15 cellular contexts compared by ENCODE assay signal in the genomic region with DNA sequence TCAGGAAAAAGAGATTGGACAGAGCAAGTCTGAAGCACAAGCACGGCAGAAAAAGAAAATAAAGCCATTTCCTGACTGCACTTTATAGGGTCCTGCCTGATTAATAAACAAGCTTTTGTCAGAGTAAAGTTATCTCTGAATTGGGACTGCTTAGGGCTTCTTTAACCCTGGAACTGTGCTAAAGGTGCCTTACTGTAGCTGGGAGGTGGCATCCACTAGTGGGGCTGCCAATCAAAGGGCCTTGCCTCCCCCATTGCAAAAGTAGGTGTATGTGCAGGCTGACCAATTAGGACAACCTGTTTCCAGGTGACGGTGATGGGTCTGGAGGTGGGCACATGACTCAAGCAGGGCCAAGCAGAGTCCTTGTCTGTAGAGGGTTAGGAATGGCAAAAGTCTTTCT. TPM values are rescaled to one million over a fixed set of nuclear protein-coding genes. Genes with fewer than 3 reads are reported as not detected.
A peak's percentile ranks its signal among the peaks of the same experiment; 100 is the strongest.
DNase-seq lines count a peak whose midpoint lies in the region; ATAC-seq, FAIRE-seq and TF ChIP-seq lines count a peak whose summit lies in the region.
"Had no signal": no experiment of that assay in that cellular context is flagged by ENCODE, and none has a peak within 500 bp of the region (broad histone marks: within the 10 kb centered on the region; RNA-seq: fewer than 3 reads in every experiment).

No MANE protein-coding gene starts in this region.

- H3K79me2 ChIP-seq in GM23338 (replicated peaks; ENCODE audit: insufficient read depth) (no peaks in the 10 kb centered on the region), HepG2 (ENCODE audit: insufficient read depth, low read length) (no peaks in the 10 kb centered on the region)

- TF ChIP-seq RAD21 in HepG2 (CRISPR knock-in tag; IDR thresholded peaks at IDR 0.05), result no peak

- peaks cover 2% of the 10 kb centered on the region for H3K27me3 Mint-ChIP-seq in GM23338 (ENCODE audit: insufficient read depth, low read depth, poor library complexity)
- peaks cover 8% of the 10 kb centered on the region for H3K27me3 Mint-ChIP-seq in activated T-cell treated with anti-CD3 and anti-CD28 coated beads, Interleukin-2, amount 50 U/mL, for 72 hours (ENCODE audit: low read depth)
- H3K27me3 Mint-ChIP-seq: CD4-positive, alpha-beta memory T cell had no signal

- H3K4me3 Mint-ChIP-seq in GM23338, result no peak overlapping the region
- H3K4me3 Mint-ChIP-seq in activated T-cell treated with anti-CD3 and anti-CD28 coated beads, Interleukin-2, amount 50 U/mL, for 72 hours, result no peak overlapping the region
- H3K4me3 Mint-ChIP-seq: CD4-positive, alpha-beta memory T cell had no signal

- H3K36me3 ChIP-seq in GM23338 (ENCODE audit: insufficient read depth), result no peaks in the 10 kb centered on the region
- no peaks in the 10 kb centered on the region for H3K36me3 ChIP-seq in HepG2 (replicated peaks in 1 of 2; ENCODE audit: control insufficient read depth in 1 of 2, insufficient read depth in 2 of 2, low read length in 2 of 2)
- no peaks in the 10 kb centered on the region for H3K36me3 ChIP-seq in tibial artery

- POLR2A ChIA-PET in HepG2 (lab: Yijun Ruan, JAX), result no interaction called here

- TF ChIP-seq EP300 in HepG2 (IDR thresholded peaks at IDR 0.05; ENCODE audit: low read depth in 2 of 2, low read length in 2 of 2), result no peak
- no peak for TF ChIP-seq EP300 in HepG2 (CRISPR knock-in tag; IDR thresholded peaks at IDR 0.05; ENCODE audit: borderline replicate concordance)

- intact Hi-C loops in HepG2 (cut with micrococcal nuclease; ENCODE audit: unreplicated experiment) (no loop called here), tibial artery (cut with DNase I; ENCODE audit: low total_unique reads) (no loop called here)

- no peak overlapping the region for H3K27ac Mint-ChIP-seq in GM23338
- H3K27ac Mint-ChIP-seq in activated T-cell treated with anti-CD3 and anti-CD28 coated beads, Interleukin-2, amount 50 U/mL, for 72 hours, result no peak overlapping the region

- H3K9me3 Mint-ChIP-seq in GM23338, result no peaks in the 10 kb centered on the region
- no peaks in the 10 kb centered on the region for H3K9me3 Mint-ChIP-seq in activated T-cell treated with anti-CD3 and anti-CD28 coated beads, Interleukin-2, amount 50 U/mL, for 72 hours

- TF ChIP-seq CTCF in GM23338 (conservative IDR thresholded peaks at IDR 0.05; ENCODE audit: low read depth in 2 of 2) (no peak), VCaP (conservative IDR thresholded peaks at IDR 0.05) (no peak), HepG2 (CRISPR knock-in tag; IDR thresholded peaks at IDR 0.05) (no peak), tibial artery (IDR thresholded peaks at IDR 0.05) (no peak), GM13977 (IDR thresholded peaks at IDR 0.05; ENCODE audit: extremely low read depth, insufficient read depth, missing control alignments) (no peak)

- H3K27me3 ChIP-seq in GM23338 (ENCODE audit: insufficient read depth) (no peaks in the 10 kb centered on the region), HepG2 (ENCODE audit: control insufficient read depth in 1 of 2, insufficient read depth in 2 of 2, low read length in 2 of 2) (no peaks in the 10 kb centered on the region), tibial artery (no peaks in the 10 kb centered on the region)

- H3K4me1 Mint-ChIP-seq in GM23338, result no peaks in the 10 kb centered on the region
- peaks cover 10% of the 10 kb centered on the region for H3K4me1 Mint-ChIP-seq in activated T-cell treated with anti-CD3 and anti-CD28 coated beads, Interleukin-2, amount 50 U/mL, for 72 hours (ENCODE audit: low read depth)

- H3K9me3 ChIP-seq in HepG2 (ENCODE audit: low read length) (no peaks in the 10 kb centered on the region), tibial artery (no peaks in the 10 kb centered on the region)
- H3K9me3 ChIP-seq: A549 had no signal

- H4K20me1 ChIP-seq in GM23338 (replicated peaks; ENCODE audit: insufficient read depth) (no peaks in the 10 kb centered on the region), HepG2 (ENCODE audit: insufficient read depth, low read length) (no peaks in the 10 kb centered on the region)

- no peaks in the 10 kb centered on the region for H3K4me1 ChIP-seq in GM23338 (ENCODE audit: insufficient read depth)
- no peaks in the 10 kb centered on the region for H3K4me1 ChIP-seq in HepG2 (ENCODE audit: insufficient read depth, low read length)
- H3K4me1 ChIP-seq in tibial artery, result peaks cover 0 to 26% (median 17%) of the 10 kb centered on the region in 4 donors
- H3K4me1 ChIP-seq: A549 had no signal

- CTCF ChIA-PET in HepG2 (lab: Yijun Ruan, JAX; ENCODE audit: low intra/inter-chr PET ratio, low total read pairs), result no interaction called here

- 17% methylated on average over 2 of the region's 2 CpGs for WGBS in HepG2 (ENCODE audit: low lambda C conversion rate)

- no peak overlapping the region for H3K9ac ChIP-seq in HepG2 (ENCODE audit: insufficient read depth, low read depth, low read length)

- H3K4me2 ChIP-seq in GM23338, result no peak overlapping the region
- no peak overlapping the region for H3K4me2 ChIP-seq in HepG2 (ENCODE audit: low read depth, low read length)
- H3K4me2 ChIP-seq: A549 had no signal

- TF ChIP-seq POLR2A in HepG2 (IDR thresholded peaks at IDR 0.05; ENCODE audit: insufficient read depth in 1 of 2, low read depth in 2 of 2, low read length in 2 of 2) (no peak), erythroblast (IDR thresholded peaks at IDR 0.05; ENCODE audit: low read length) (no peak)

- ATAC-seq in GM23338 (no peak), HepG2 (peak; percentile 35; the same call in 2 of the 3 replicates)
- ATAC-seq in activated T-cell treated with anti-CD3 and anti-CD28 coated beads, Interleukin-2, amount 50 U/mL, for 72 hours (replicated peaks in 1 of 2), result no peak
- ATAC-seq: A549, HCT116 had no signal

- peak overlapping the region; percentile 59 for H2AFZ ChIP-seq in GM23338
- no peak overlapping the region for H2AFZ ChIP-seq in HepG2 (ENCODE audit: low read length)

- no peaks in the 10 kb centered on the region for H3K9me2 ChIP-seq in GM23338 (ENCODE audit: insufficient read depth)

- no peaks in the 10 kb centered on the region for H3F3A ChIP-seq in GM23338 (replicated peaks; ENCODE audit: low read depth)

- no peak for FAIRE-seq in HepG2 (lab: Jason Lieb, UNC)
- FAIRE-seq: A549, GM12891 had no signal

- no TSS peak for BruUV-seq in HepG2 (replicated peaks; lab: Mats Ljungman, UMichigan)

- H3K27ac ChIP-seq in GM23338 (ENCODE audit: low read depth), result no peak overlapping the region
- H3K27ac ChIP-seq in VCaP, result peak overlapping the region; percentile 52
- H3K27ac ChIP-seq in HepG2 (ENCODE audit: extremely low read length, insufficient read depth, low read length), result no peak overlapping the region
- peak overlapping the region; percentile 15 to 25 for H3K27ac ChIP-seq in tibial artery
- H3K27ac ChIP-seq: A549 had no signal

- in situ Hi-C loops in HepG2 (cut with HindIII; ENCODE audit: extremely low pct_ligation_motif_present, low pct_unique_long_range_greater_than_20kb) (no loop called here), GM13977 (cut with MboI; ENCODE audit: low pct_unique_long_range_greater_than_20kb, low sequenced_read_pairs, unreplicated experiment) (no loop called here)

- no peak overlapping the region for H3K4me3 ChIP-seq in GM23338
- no peak overlapping the region for H3K4me3 ChIP-seq in HepG2 (replicated peaks in 1 of 3; ENCODE audit: insufficient read depth in 1 of 3, low read depth in 2 of 3, low read length in 3 of 3)
- no peak overlapping the region for H3K4me3 ChIP-seq in tibial artery
- H3K4me3 ChIP-seq: A549 had no signal

- DNase-seq in GM23338 (ENCODE audit: low spot score), result no peak
- no peak for DNase-seq in HepG2 (ENCODE audit: low spot score)
- no peak for DNase-seq in tibial artery
- DNase-seq in erythroblast (lab: John Stamatoyannopoulos, UW), result no peak
- DNase-seq in GM13977 (ENCODE audit: low spot score), result no peak
- no peak for DNase-seq in activated T-cell treated with anti-CD3 and anti-CD28 coated beads, Interleukin-2, amount 50 U/mL, for 72 hours
- DNase-seq: CD4-positive, alpha-beta memory T cell; NCI-H1417 treated with DMSO at 0.1 percent for 48 hours; NCI-H187 treated with DMSO at 0.1 percent for 48 hours; NCI-H2227 treated with DMSO at 0.1 percent for 48 hours; NCI-H524 had no signal

- H3K36me3 Mint-ChIP-seq in GM23338 (ENCODE audit: low read depth), result no peaks in the 10 kb centered on the region
- H3K36me3 Mint-ChIP-seq in activated T-cell treated with anti-CD3 and anti-CD28 coated beads, Interleukin-2, amount 50 U/mL, for 72 hours (ENCODE audit: insufficient read depth in 2 of 2), result no peaks in the 10 kb centered on the region
- H3K36me3 Mint-ChIP-seq: CD4-positive, alpha-beta memory T cell had no signal

TF ChIP-seq in GM23338, 12 proteins besides CTCF, POLR2A, EP300 and RAD21 (continues in another document):
- TF ChIP-seq ZNF331 (CRISPR knock-in tag; IDR thresholded peaks at IDR 0.05; ENCODE audit: low read depth), result no peak

TF ChIP-seq in HepG2, 621 proteins besides CTCF, POLR2A, EP300 and RAD21 (continues in another document):
- no peak for TF ChIP-seq SOX6 (IDR thresholded peaks at IDR 0.05)
- TF ChIP-seq SOX6 (CRISPR knock-in tag; IDR thresholded peaks at IDR 0.05), result no peak

RNA-seq across cellular contexts. Expression of gene RAPH1, which starts 57.4 kb away (rescaled TPM):
- 36.2 and 39.1 TPM in 2 replicates for total RNA-seq in GM23338 (2014; rRNA removed; shearing (Covaris generic))
- polyA plus RNA-seq in GM23338 (2016; fragmentation: Nextera tagmentation; extraction: Ambion mirVana) (5.0 and 6.6 TPM in 2 replicates), HepG2 (2011; rRNA removed) (5.3 TPM in 2 replicates)
- total RNA-seq in HepG2 (2016; rRNA removed; fragmentation: Illumina TruSeq; extraction: Trizol), result 6.7 and 17.9 TPM in 2 replicates
- 9.6 and 10.3 TPM in 2 replicates for total RNA-seq in HepG2 (2016; cell fraction: cytosol; rRNA removed; fragmentation: Illumina TruSeq; extraction: Trizol; ENCODE audit: low read depth)
- 6.1 and 18.5 TPM in 2 replicates for total RNA-seq in HepG2 (2016; cell fraction: insoluble cytoplasmic fraction; rRNA removed; fragmentation: Illumina TruSeq; extraction: Trizol)
- total RNA-seq in HepG2 (2016; cell fraction: membrane; rRNA removed; fragmentation: Illumina TruSeq; extraction: Trizol), result 11.9 and 16.6 TPM in 2 replicates
- total RNA-seq in HepG2 (2016; cell fraction: nucleus; rRNA removed; fragmentation: Illumina TruSeq; extraction: Trizol), result 14.0 and 19.2 TPM in 2 replicates
- polyA plus RNA-seq in HepG2 (2011; cell fraction: cytosol; rRNA removed), result 2.0 and 2.9 TPM in 2 replicates
- 4.2 and 5.9 TPM in 2 replicates for polyA plus RNA-seq in HepG2 (2011; cell fraction: nucleus; rRNA removed)
- polyA plus RNA-seq in HepG2 (2012), result 6.5 and 7.6 TPM in 2 replicates
- 1.4 and 2.7 TPM in 2 replicates for polyA plus RNA-seq in HepG2 (2016; cell fraction: cytosol; fragmentation: Illumina TruSeq; extraction: Trizol; ENCODE audit: low read depth)
- polyA plus RNA-seq in HepG2 (2016; cell fraction: insoluble cytoplasmic fraction; fragmentation: Illumina TruSeq; extraction: Trizol; ENCODE audit: low read depth), result 6.2 and 8.1 TPM in 2 replicates
- polyA plus RNA-seq in HepG2 (2016; cell fraction: membrane; fragmentation: Illumina TruSeq; extraction: Trizol; ENCODE audit: low read depth), result 2.3 and 2.5 TPM in 2 replicates
- polyA plus RNA-seq in HepG2 (2016; cell fraction: nucleus; fragmentation: Illumina TruSeq; extraction: Trizol; ENCODE audit: insufficient read depth, low read depth), result 12.1 and 13.7 TPM in 2 replicates
- 9.4 and 9.7 TPM in 2 replicates for polyA minus RNA-seq in HepG2 (2011; rRNA and poly(A)+ RNA removed; ENCODE audit: low replicate concordance)
- 9.3 and 11.0 TPM in 2 replicates for polyA minus RNA-seq in HepG2 (2011; cell fraction: cytosol; rRNA and poly(A)+ RNA removed)
- 13.0 and 19.0 TPM in 2 replicates for polyA minus RNA-seq in HepG2 (2011; cell fraction: nucleus; rRNA and poly(A)+ RNA removed)
- 1 to 10 TPM; 3.7 to 6.0 TPM for total RNA-seq in activated T-cell treated with anti-CD3 and anti-CD28 coated beads, Interleukin-2, amount 50 U/mL, for 72 hours

Comparison
In these comparisons a context has a peak if more than half of its experiments do, and no peak if none do; other contexts are left out.
1. H3K27ac ChIP-seq: peak in VCaP (single experiment) and tibial artery (2 of 2); none in GM23338 (single experiment) and HepG2 (single experiment).